ENCODE assay signal across 9 cellular contexts in the genomic region with DNA sequence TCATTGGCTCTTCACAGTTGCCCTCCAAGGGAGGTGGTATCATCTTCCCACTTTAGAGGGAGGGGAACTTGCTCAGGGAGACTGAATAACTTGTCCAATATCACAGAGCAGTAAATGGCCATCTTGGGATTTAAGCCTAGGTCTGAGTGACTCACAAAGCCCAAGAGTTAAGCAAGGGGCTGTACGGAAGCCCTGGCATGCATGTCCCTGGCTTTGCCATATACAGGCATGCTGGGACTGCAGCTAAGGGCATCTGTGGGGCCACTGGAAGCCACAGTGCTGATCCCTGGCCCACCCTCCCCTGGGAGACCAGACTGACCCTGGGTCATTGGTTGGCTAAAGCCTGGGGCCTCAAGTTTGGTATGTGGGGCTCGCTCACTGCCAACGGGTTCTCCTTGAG. TPM values are rescaled to one million over a fixed set of nuclear protein-coding genes. Genes with fewer than 3 reads are reported as not detected.
DNase-seq lines count a peak whose midpoint lies in the region; ATAC-seq and TF ChIP-seq lines count a peak whose summit lies in the region.
"Had no signal": no experiment of that assay in that cellular context is flagged by ENCODE, and none has a peak within 500 bp of the region (broad histone marks: within the 10 kb centered on the region; RNA-seq: fewer than 3 reads in every experiment).

No MANE protein-coding gene starts in this region.

- H3K27me3 ChIP-seq in ascending aorta, result no peaks in the 10 kb centered on the region
- H3K27me3 ChIP-seq in lower lobe of right lung (ENCODE audit: low read depth), result no peaks in the 10 kb centered on the region
- no peaks in the 10 kb centered on the region for H3K27me3 ChIP-seq in transverse colon
- no peaks in the 10 kb centered on the region for H3K27me3 ChIP-seq in HAP-1 (ENCODE audit: low read depth)

- DNase-seq in activated CD8-positive, alpha-beta memory T cell treated with anti-CD3 and anti-CD28 coated beads, Interleukin-2, amount 10 ng/mL, durations not matched to agents 7 days and 5 days, result no peak
- no peak for DNase-seq in activated CD8-positive, alpha-beta memory T cell treated with anti-CD3 and anti-CD28 coated beads for 24 hours
- DNase-seq in ascending aorta (ENCODE audit: low spot score in 2 of 2), result no peak
- DNase-seq in lower lobe of right lung, result no peak
- DNase-seq in transverse colon, result no peak
- no peak for DNase-seq in NCI-H526 treated with DMSO at 0.1 percent for 48 hours (lab: John Stamatoyannopoulos, UW)
- no peak for DNase-seq in medulla oblongata (ENCODE audit: extremely low spot score)
- no peak for DNase-seq in HAP-1 (ENCODE audit: low spot score in 2 of 2)
- DNase-seq: activated gamma-delta T cell treated with Interleukin-2 at 50 U/mL for 16 hours had no signal

- TF ChIP-seq POLR2A in transverse colon (IDR thresholded peaks at IDR 0.05), result no peak

- H3K36me3 ChIP-seq in ascending aorta, result no peaks in the 10 kb centered on the region
- peaks cover 3% of the 10 kb centered on the region for H3K36me3 ChIP-seq in lower lobe of right lung
- no peaks in the 10 kb centered on the region for H3K36me3 ChIP-seq in transverse colon
- H3K36me3 ChIP-seq in HAP-1 (replicated peaks), result no peaks in the 10 kb centered on the region

- H3K27ac ChIP-seq in ascending aorta (peak overlapping the region; percentile 94 to 98), lower lobe of right lung (peak overlapping the region; percentile 96), transverse colon (peak overlapping the region; percentile 91 to 98 (median 94))

- peaks cover 17% of the 10 kb centered on the region for H3K36me3 Mint-ChIP-seq in activated CD8-positive, alpha-beta memory T cell treated with anti-CD3 and anti-CD28 coated beads, Interleukin-2, amount 10 ng/mL, durations not matched to agents 7 days and 5 days

- H3K4me1 ChIP-seq in ascending aorta, result peaks cover 57 to 70% of the 10 kb centered on the region in 2 donors
- H3K4me1 ChIP-seq in lower lobe of right lung, result peaks cover 94% of the 10 kb centered on the region
- H3K4me1 ChIP-seq in transverse colon, result peaks cover 67 to 93% (median 80%) of the 10 kb centered on the region in 4 donors
- H3K4me1 ChIP-seq in HAP-1, result peaks cover 2% of the 10 kb centered on the region

- H3K4me3 ChIP-seq in ascending aorta (peak overlapping the region; percentile 28 to 85), lower lobe of right lung (peak overlapping the region; percentile 80), transverse colon (peak overlapping the region in 1 of 4 donors; percentile 86), HAP-1 (no peak overlapping the region)

- no peaks in the 10 kb centered on the region for H3K9me3 Mint-ChIP-seq in activated CD8-positive, alpha-beta memory T cell treated with anti-CD3 and anti-CD28 coated beads, Interleukin-2, amount 10 ng/mL, durations not matched to agents 7 days and 5 days (ENCODE audit: low read depth)

- WGBS in transverse colon (ENCODE audit: low coverage in 1 of 2), 2 donors, result 87% methylated on average over 3 of the region's 3 CpGs; no CpG with 5 or more reads in 1 of the 2 donors

- H3K4me1 Mint-ChIP-seq in activated CD8-positive, alpha-beta memory T cell treated with anti-CD3 and anti-CD28 coated beads, Interleukin-2, amount 10 ng/mL, durations not matched to agents 7 days and 5 days, result peaks cover 78% of the 10 kb centered on the region

- ATAC-seq in activated CD8-positive, alpha-beta memory T cell treated with anti-CD3 and anti-CD28 coated beads, Interleukin-2, amount 10 ng/mL, durations not matched to agents 7 days and 5 days, result no peak
- ATAC-seq in lower lobe of right lung, result no peak

- intact Hi-C loops in ascending aorta (cut with DNase I), result loop anchor here (5.0 kb wide), 2 partner anchors 67 to 558 kb away; partner anchors contain the start of gene UNC5B
- intact Hi-C loops in lower lobe of right lung (cut with DNase I), result no loop called here
- intact Hi-C loops in transverse colon (cut with DNase I; ENCODE audit: low total_unique reads), result loop anchor here (5.0 kb wide), 1 partner anchor 192 kb away; the partner anchor contains the start of gene CHST3

- peak overlapping the region; percentile 90 for H3K27ac Mint-ChIP-seq in activated CD8-positive, alpha-beta memory T cell treated with anti-CD3 and anti-CD28 coated beads, Interleukin-2, amount 10 ng/mL, durations not matched to agents 7 days and 5 days

- TF ChIP-seq CTCF in ascending aorta (IDR thresholded peaks at IDR 0.05), result no peak
- no peak for TF ChIP-seq CTCF in lower lobe of right lung (IDR thresholded peaks at IDR 0.05)
- no peak for TF ChIP-seq CTCF in transverse colon (IDR thresholded peaks at IDR 0.05)

- in situ Hi-C loops in transverse colon (cut with MboI; ENCODE audit: low pct_ligation_motif_present in 1 of 4, low pct_unique_long_range_greater_than_20kb in 1 of 4, low sequenced_read_pairs in 3 of 4) (loop anchor here in 2 of 4 donors (10.0 kb wide), 2 partner anchors 45 to 55 kb away; partner anchors contain the start of gene C10orf105 (in 1 of the 2)), HAP-1 (cut with MboI; ENCODE audit: low sequenced_read_pairs) (no loop called here)

- TF ChIP-seq EP300 in transverse colon (IDR thresholded peaks at IDR 0.05; ENCODE audit: low read depth), result no peak

- H3K9me3 ChIP-seq in ascending aorta, result no peaks in the 10 kb centered on the region
- no peaks in the 10 kb centered on the region for H3K9me3 ChIP-seq in lower lobe of right lung
- H3K9me3 ChIP-seq in transverse colon, result no peaks in the 10 kb centered on the region
- H3K9me3 ChIP-seq in HAP-1, result no peaks in the 10 kb centered on the region

- H3K4me3 Mint-ChIP-seq in activated CD8-positive, alpha-beta memory T cell treated with anti-CD3 and anti-CD28 coated beads, Interleukin-2, amount 10 ng/mL, durations not matched to agents 7 days and 5 days, result peak overlapping the region; percentile 84

- H3K27me3 Mint-ChIP-seq in activated CD8-positive, alpha-beta memory T cell treated with anti-CD3 and anti-CD28 coated beads, Interleukin-2, amount 10 ng/mL, durations not matched to agents 7 days and 5 days, result no peaks in the 10 kb centered on the region

- CTCF ChIA-PET in activated CD8-positive, alpha-beta memory T cell treated with anti-CD3 and anti-CD28 coated beads, Interleukin-2, amount 10 ng/mL, durations not matched to agents 7 days and 5 days (lab: Charles Lee), result interaction anchor here (0.9 to 10.9 kb wide), 5 partner anchors 18 to 74 kb away, joined by 3 to 149 read pairs (median 47); no protein-coding TSS in a partner anchor

RNA-seq across cellular contexts. Expression of gene VSIR, which starts 3.1 kb away (rescaled TPM):
- 10 to 100 TPM; 37.8 to 68.4 TPM for total RNA-seq in activated CD8-positive, alpha-beta memory T cell treated with anti-CD3 and anti-CD28 coated beads, Interleukin-2, amount 10 ng/mL, durations not matched to agents 7 days and 5 days
- 193 TPM for total RNA-seq in ascending aorta
- 117 TPM for total RNA-seq in lower lobe of right lung
- 10 to 100 TPM; 54.3 to 77.0 (median 61.6) TPM for total RNA-seq in transverse colon

RNA-seq across cellular contexts. Expression of gene C10orf105, which starts 50.7 kb away (rescaled TPM):
- under 1 TPM; 0.18 to 0.26 TPM for total RNA-seq in activated CD8-positive, alpha-beta memory T cell treated with anti-CD3 and anti-CD28 coated beads, Interleukin-2, amount 10 ng/mL, durations not matched to agents 7 days and 5 days
- total RNA-seq in ascending aorta, result not detected
- total RNA-seq in lower lobe of right lung, result 0.32 TPM
- total RNA-seq in transverse colon, result under 1 TPM in 1 of 4 donors, not detected in 3; 0.16 TPM
